Comparison of ENCODE assay signal across 9 cellular contexts in the genomic region with DNA sequence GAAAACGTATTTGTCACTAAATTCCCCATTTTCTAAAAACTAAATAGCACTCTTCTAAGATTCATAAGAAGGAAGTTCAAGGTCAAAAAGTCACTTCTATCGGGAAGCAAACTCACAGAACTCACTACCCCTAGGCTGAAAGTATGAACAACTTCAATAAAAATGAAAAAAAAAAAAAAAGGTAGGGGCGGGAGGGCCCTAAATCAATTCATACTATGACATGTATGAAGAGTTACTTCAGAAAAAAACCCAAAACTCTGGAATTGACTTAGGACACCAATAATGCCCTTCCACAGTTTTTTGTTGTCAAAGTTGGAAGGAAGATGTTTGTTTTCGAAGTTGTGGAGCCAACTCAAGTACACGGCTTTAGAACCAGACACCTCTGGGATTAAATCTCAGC. TPM values are rescaled to one million over a fixed set of nuclear protein-coding genes. Genes with fewer than 3 reads are reported as not detected.
DNase-seq lines count a peak whose midpoint lies in the region; ATAC-seq and TF ChIP-seq lines count a peak whose summit lies in the region.
"Had no signal": no experiment of that assay in that cellular context is flagged by ENCODE, and none has a peak within 500 bp of the region (broad histone marks: within the 10 kb centered on the region; RNA-seq: fewer than 3 reads in every experiment).

No MANE protein-coding gene starts in this region.

- intact Hi-C loops in lower lobe of right lung (cut with DNase I) = no loop called here

- no peaks in the 10 kb centered on the region for H3K36me3 ChIP-seq in lower lobe of right lung
- H3K36me3 ChIP-seq in upper lobe of left lung = peaks cover 0 to 9% (median 2%) of the 10 kb centered on the region in 4 donors

- no peak overlapping the region for H3K27ac Mint-ChIP-seq in activated naive CD4-positive, alpha-beta T cell treated with anti-CD3 and anti-CD28 coated beads, Interleukin-2, amount 50 U/mL, for 24 hours

- H3K4me1 ChIP-seq in lower lobe of right lung (peaks cover 23% of the 10 kb centered on the region), upper lobe of left lung (peaks cover 10 to 19% (median 15%) of the 10 kb centered on the region in 4 donors)

- in situ Hi-C loops in astrocyte of the spinal cord (cut with HindIII; ENCODE audit: low sequenced_read_pairs) = no loop called here

- DNase-seq in activated naive CD4-positive, alpha-beta T cell treated with anti-CD3 and anti-CD28 coated beads, Interleukin-2, amount 50 U/mL, for 16 hours = no peak
- no peak for DNase-seq in astrocyte of the spinal cord (ENCODE audit: low read depth, low spot score)
- DNase-seq in lower lobe of right lung = no peak
- DNase-seq in upper lobe of left lung = no peak
- DNase-seq in midbrain (lab: John Stamatoyannopoulos, UW) = no peak
- DNase-seq in SHP77 treated with DMSO at 0.1 percent for 48 hours (lab: John Stamatoyannopoulos, UW) = no peak
- DNase-seq in DMS 273 (lab: John Stamatoyannopoulos, UW; ENCODE audit: unreplicated experiment) = no peak
- DNase-seq: activated CD4-positive, CD25-positive, alpha-beta regulatory T cell had no signal

- no peaks in the 10 kb centered on the region for H3K9me3 ChIP-seq in lower lobe of right lung
- H3K9me3 ChIP-seq in upper lobe of left lung = no peaks in the 10 kb centered on the region

- TF ChIP-seq POLR2A in upper lobe of left lung (IDR thresholded peaks at IDR 0.05) = no peak

- H3K27me3 ChIP-seq in lower lobe of right lung (ENCODE audit: low read depth) (no peaks in the 10 kb centered on the region), upper lobe of left lung (no peaks in the 10 kb centered on the region)

- no peak overlapping the region for H3K27ac ChIP-seq in lower lobe of right lung
- H3K27ac ChIP-seq in upper lobe of left lung = peak overlapping the region in 1 of 4 donors; percentile 84

- no peak for TF ChIP-seq CTCF in astrocyte of the spinal cord (IDR thresholded peaks at IDR 0.05; ENCODE audit: low read depth, low read length)
- no peak for TF ChIP-seq CTCF in lower lobe of right lung (IDR thresholded peaks at IDR 0.05)
- TF ChIP-seq CTCF in upper lobe of left lung (IDR thresholded peaks at IDR 0.05) = no peak

- H3K4me3 ChIP-seq in astrocyte of the spinal cord (ENCODE audit: low read depth, low read length) (peak overlapping the region; percentile 100), lower lobe of right lung (peak overlapping the region; percentile 97), upper lobe of left lung (peak overlapping the region in 3 of 4 donors; percentile 62 to 98 (median 89))

- ATAC-seq in lower lobe of right lung (no peak), upper lobe of left lung (ENCODE audit: low FRiP score in 2 of 2) (no peak)

- H3K4me1 Mint-ChIP-seq in activated naive CD4-positive, alpha-beta T cell treated with anti-CD3 and anti-CD28 coated beads, Interleukin-2, amount 50 U/mL, for 24 hours = peaks cover 43% of the 10 kb centered on the region

- H3K4me3 Mint-ChIP-seq in activated naive CD4-positive, alpha-beta T cell treated with anti-CD3 and anti-CD28 coated beads, Interleukin-2, amount 50 U/mL, for 24 hours = peak overlapping the region; percentile 96

- peaks cover 6% of the 10 kb centered on the region for H3K36me3 Mint-ChIP-seq in activated naive CD4-positive, alpha-beta T cell treated with anti-CD3 and anti-CD28 coated beads, Interleukin-2, amount 50 U/mL, for 24 hours

- 45 to 54% methylated on average over 5 of the region's 5 CpGs for WGBS in upper lobe of left lung, 2 donors

- TF ChIP-seq EP300 in upper lobe of left lung (IDR thresholded peaks at IDR 0.05) = no peak

- no peaks in the 10 kb centered on the region for H3K27me3 Mint-ChIP-seq in activated naive CD4-positive, alpha-beta T cell treated with anti-CD3 and anti-CD28 coated beads, Interleukin-2, amount 50 U/mL, for 24 hours

- H3K9me3 Mint-ChIP-seq in activated naive CD4-positive, alpha-beta T cell treated with anti-CD3 and anti-CD28 coated beads, Interleukin-2, amount 50 U/mL, for 24 hours = no peaks in the 10 kb centered on the region

RNA-seq across cellular contexts. Expression of gene SUCLA2, which starts 1.1 kb away (rescaled TPM):
- total RNA-seq in lower lobe of right lung = 36.7 TPM
- 10 to 100 TPM; 15.0 to 67.4 (median 33.4) TPM for total RNA-seq in upper lobe of left lung

RNA-seq across cellular contexts. Expression of gene NUDT15, which starts 37.6 kb away (rescaled TPM):
- 11.6 TPM for total RNA-seq in lower lobe of right lung
- 10 to 100 TPM in 3 of 6 donors, 1 to 10 TPM in 3; 4.0 to 12.5 (median 10.2) TPM for total RNA-seq in upper lobe of left lung
